In genomic region chr4:165439981-165440380, GRCh38 we compare ENCODE assay signal across 16 cellular contexts.
A peak's percentile ranks its signal among the peaks of the same experiment; 100 is the strongest.
DNase-seq lines count a peak whose midpoint lies in the region; ATAC-seq and TF ChIP-seq lines count a peak whose summit lies in the region.
"Had no signal": no experiment of that assay in that cellular context is flagged by ENCODE, and none has a peak within 500 bp of the region (broad histone marks: within the 10 kb centered on the region; RNA-seq: fewer than 3 reads in every experiment).

No MANE protein-coding gene starts in this region.

- H3K4me2 ChIP-seq in mesenchymal stem cell (ENCODE audit: low read length, poor library complexity, severe bottlenecking) = no peak overlapping the region

- peaks cover 2 to 4% of the 10 kb centered on the region in 2 donors for H3K27me3 Mint-ChIP-seq in CD8-positive, alpha-beta memory T cell

- TF ChIP-seq CTCF in A673 (conservative IDR thresholded peaks at IDR 0.05; ENCODE audit: low read depth, low read length) (no peak), brain microvascular endothelial cell (IDR thresholded peaks at IDR 0.05; ENCODE audit: low read depth, low read length, missing control alignments) (no peak), vagina (IDR thresholded peaks at IDR 0.05) (no peak)

- no peak overlapping the region for H2BK12ac ChIP-seq in mesenchymal stem cell (ENCODE audit: low read length in 2 of 2)

- H2BK5ac ChIP-seq in mesenchymal stem cell (ENCODE audit: low read depth, low read length, poor library complexity, severe bottlenecking) = no peak overlapping the region

- H3K36me3 ChIP-seq in A673 (ENCODE audit: insufficient read depth, low read length, poor library complexity, severe bottlenecking) (no peaks in the 10 kb centered on the region), brain microvascular endothelial cell (replicated peaks) (no peaks in the 10 kb centered on the region), mesenchymal stem cell (ENCODE audit: control insufficient read depth in 1 of 2, insufficient read depth in 2 of 2, low read depth in 1 of 2, low read length in 2 of 2) (no peaks in the 10 kb centered on the region), vagina (no peaks in the 10 kb centered on the region)
- no peaks in the 10 kb centered on the region for H3K36me3 ChIP-seq in CD8-positive, alpha-beta memory T cell (ENCODE audit: insufficient read depth, low read length)
- H3K36me3 ChIP-seq: right atrium auricular region had no signal

- H3K14ac ChIP-seq in mesenchymal stem cell (ENCODE audit: low read length in 2 of 2) = no peak overlapping the region

- intact Hi-C loops in A673 (cut with micrococcal nuclease; ENCODE audit: unreplicated experiment) (no loop called here), vagina (cut with DNase I) (no loop called here)

- no peak overlapping the region for H4K8ac ChIP-seq in mesenchymal stem cell (ENCODE audit: low read length)

- H3K23ac ChIP-seq in mesenchymal stem cell (ENCODE audit: low read length in 2 of 2) = no peak overlapping the region

- H3K4me1 Mint-ChIP-seq in CD8-positive, alpha-beta memory T cell = peaks cover 0 to 7% (median 4%) of the 10 kb centered on the region in 3 donors
- H3K4me1 Mint-ChIP-seq: central memory CD8-positive, alpha-beta T cell had no signal

- H3K18ac ChIP-seq in mesenchymal stem cell (ENCODE audit: low read depth in 1 of 2, low read length in 2 of 2) = no peak overlapping the region

- no peak overlapping the region for H2BK120ac ChIP-seq in mesenchymal stem cell (ENCODE audit: low read depth, low read length)

- no peak overlapping the region for H3K9ac ChIP-seq in mesenchymal stem cell (ENCODE audit: low read length)

- no peak overlapping the region for H2AFZ ChIP-seq in mesenchymal stem cell (ENCODE audit: low read depth, low read length)

- H3K27ac ChIP-seq in A673 (ENCODE audit: low read depth, low read length, poor library complexity, severe bottlenecking) (no peak overlapping the region), brain microvascular endothelial cell (peak overlapping the region; percentile 10), mesenchymal stem cell (ENCODE audit: low read length, poor library complexity, severe bottlenecking) (peak overlapping the region; percentile 75), vagina (no peak overlapping the region)
- no peak overlapping the region for H3K27ac ChIP-seq in CD8-positive, alpha-beta memory T cell (ENCODE audit: low read depth, low read length)
- H3K27ac ChIP-seq: right atrium auricular region had no signal

- POLR2A ChIA-PET in A673 (lab: Charles Lee; ENCODE audit: low non-redundant PET) = no interaction called here
- POLR2A ChIA-PET in CD8-positive, alpha-beta memory T cell (lab: Charles Lee) = no interaction called here

- no peak overlapping the region for H3K4me3 Mint-ChIP-seq in CD8-positive, alpha-beta memory T cell
- H3K4me3 Mint-ChIP-seq: activated CD4-positive, alpha-beta T cell treated with anti-CD3 and anti-CD28 coated beads for 36 hours; central memory CD8-positive, alpha-beta T cell; effector memory CD8-positive, alpha-beta T cell had no signal

- in situ Hi-C loops in brain microvascular endothelial cell (cut with HindIII; ENCODE audit: low pct_ligation_motif_present, low sequenced_read_pairs) = no loop called here

- no peak overlapping the region for H2AK5ac ChIP-seq in mesenchymal stem cell (ENCODE audit: low read length, severe bottlenecking)

- DNase-seq in A673 (ENCODE audit: low spot score) (peak; percentile 40), NCI-H446 (lab: John Stamatoyannopoulos, UW) (peak; percentile 60 to 67), brain microvascular endothelial cell (no peak), mesenchymal stem cell (peak; percentile 27), RPMI8226 (no peak), vagina (ENCODE audit: extremely low spot score in 2 of 2) (no peak)
- no peak for DNase-seq in CD8-positive, alpha-beta memory T cell
- DNase-seq: activated CD4-positive, alpha-beta T cell treated with anti-CD3 and anti-CD28 coated beads for 36 hours; effector memory CD8-positive, alpha-beta T cell; NCI-H146; occipital lobe had no signal

- H3K4me1 ChIP-seq in A673 (ENCODE audit: insufficient read depth, low read length, poor library complexity, severe bottlenecking) (peaks cover 31% of the 10 kb centered on the region), mesenchymal stem cell (ENCODE audit: control insufficient read depth, insufficient read depth, low read depth, low read length) (peaks cover 3% of the 10 kb centered on the region), vagina (peaks cover 11% of the 10 kb centered on the region)
- H3K4me1 ChIP-seq in CD8-positive, alpha-beta memory T cell (ENCODE audit: insufficient read depth, low read length) = no peaks in the 10 kb centered on the region

- H3K4ac ChIP-seq in mesenchymal stem cell (ENCODE audit: low read depth in 1 of 2, low read length in 2 of 2) = no peak overlapping the region

- ATAC-seq in HG03442 (IDR thresholded peaks at IDR 0.05; ENCODE audit: unreplicated experiment) = no peak
- ATAC-seq: activated CD4-positive, alpha-beta T cell treated with anti-CD3 and anti-CD28 coated beads for 36 hours; effector memory CD8-positive, alpha-beta T cell; HepG2 had no signal

- H3K27ac Mint-ChIP-seq in CD8-positive, alpha-beta memory T cell = no peak overlapping the region
- H3K27ac Mint-ChIP-seq: activated CD4-positive, alpha-beta T cell treated with anti-CD3 and anti-CD28 coated beads for 36 hours; activated T-helper 2 cell treated with anti-CD3 and anti-CD28 coated beads, Interferon-gamma antibody, Interleukin-2, Interleukin-4, amounts not matched to agents 10 μg/mL and 5 μg/mL and 100 μg/mL, durations not matched to agents 14 hours and 24 hours and 36 hours; effector memory CD8-positive, alpha-beta T cell had no signal

- H4K91ac ChIP-seq in mesenchymal stem cell (ENCODE audit: low read length) = no peak overlapping the region

- no peak overlapping the region for H2BK15ac ChIP-seq in mesenchymal stem cell (ENCODE audit: low read depth, poor library complexity, severe bottlenecking)

- no peaks in the 10 kb centered on the region for H3K36me3 Mint-ChIP-seq in CD8-positive, alpha-beta memory T cell

- no peaks in the 10 kb centered on the region for H3K9me3 ChIP-seq in A673 (ENCODE audit: low read depth, low read length, poor library complexity, severe bottlenecking)
- H3K9me3 ChIP-seq in mesenchymal stem cell (ENCODE audit: control insufficient read depth, low read length) = no peaks in the 10 kb centered on the region
- no peaks in the 10 kb centered on the region for H3K9me3 ChIP-seq in vagina
- no peaks in the 10 kb centered on the region for H3K9me3 ChIP-seq in CD8-positive, alpha-beta memory T cell (ENCODE audit: low read length)
- H3K9me3 ChIP-seq: right atrium auricular region had no signal

- no CpG with 5 or more reads among the region's 1 CpG for WGBS in mesenchymal stem cell

- H3K79me1 ChIP-seq in mesenchymal stem cell (replicated peaks; ENCODE audit: low read length, poor library complexity, severe bottlenecking) = peaks cover 9% of the 10 kb centered on the region

- CTCF ChIA-PET in A673 (lab: Charles Lee) = no interaction called here
- CTCF ChIA-PET in CD8-positive, alpha-beta memory T cell (lab: Charles Lee) = interaction anchor here (0.6 kb wide), 1 partner anchor 20 kb away, joined by 4 read pairs; no protein-coding TSS in a partner anchor

- H3K4me3 ChIP-seq in A673 (ENCODE audit: low read depth, low read length, poor library complexity, severe bottlenecking) (no peak overlapping the region), brain microvascular endothelial cell (ENCODE audit: low read depth, low read length) (no peak overlapping the region), mesenchymal stem cell (ENCODE audit: insufficient read depth in 1 of 2, low read depth in 1 of 2, low read length in 2 of 2) (no peak overlapping the region), vagina (no peak overlapping the region)
- no peak overlapping the region for H3K4me3 ChIP-seq in CD8-positive, alpha-beta memory T cell (ENCODE audit: low read length)
- H3K4me3 ChIP-seq: right atrium auricular region had no signal

- H3K27me3 ChIP-seq in A673 (replicated peaks; ENCODE audit: insufficient read depth, low read depth, low read length, poor library complexity) (no peaks in the 10 kb centered on the region), brain microvascular endothelial cell (replicated peaks) (no peaks in the 10 kb centered on the region), mesenchymal stem cell (ENCODE audit: control insufficient read depth in 1 of 2, insufficient read depth in 1 of 2, low read length in 2 of 2) (no peaks in the 10 kb centered on the region), vagina (no peaks in the 10 kb centered on the region)
- H3K27me3 ChIP-seq in CD8-positive, alpha-beta memory T cell (ENCODE audit: insufficient read depth, low read length, poor library complexity, severe bottlenecking) = peaks cover 4% of the 10 kb centered on the region
- H3K27me3 ChIP-seq: right atrium auricular region had no signal

- TF ChIP-seq POLR2A in vagina (IDR thresholded peaks at IDR 0.05) = no peak

- no TSS peak for BruUV-seq in A673 (replicated peaks; lab: Mats Ljungman, UMichigan)

- H3K9me3 Mint-ChIP-seq in CD8-positive, alpha-beta memory T cell = no peaks in the 10 kb centered on the region
- H3K9me3 Mint-ChIP-seq: activated T-helper 2 cell treated with anti-CD3 and anti-CD28 coated beads, Interferon-gamma antibody, Interleukin-2, Interleukin-4, amounts not matched to agents 10 μg/mL and 5 μg/mL and 100 μg/mL, durations not matched to agents 14 hours and 24 hours and 36 hours; central memory CD8-positive, alpha-beta T cell; effector memory CD8-positive, alpha-beta T cell had no signal

Comparison
In these comparisons a context has a peak if more than half of its experiments do, and no peak if none do; other contexts are left out.
1. DNase-seq: peak in A673 (single experiment), NCI-H446 (2 of 2) and mesenchymal stem cell (single experiment); none in brain microvascular endothelial cell (single experiment), RPMI8226 (single experiment), vagina (0 of 2) and CD8-positive, alpha-beta memory T cell (0 of 5).
2. H3K27ac ChIP-seq: peak in brain microvascular endothelial cell (single experiment) and mesenchymal stem cell (single experiment); none in A673 (single experiment), vagina (single experiment) and CD8-positive, alpha-beta memory T cell (single experiment).